In genomic region chr5:112417931-112418358, GRCh38 we compare ENCODE assay signal across 1 cellular context.
TF ChIP-seq lines count a peak whose summit lies in the region.

No MANE protein-coding gene starts in this region.

TF ChIP-seq in H1, 55 proteins besides CTCF, POLR2A, EP300 and RAD21:
- TF ChIP-seq CHD2 (IDR thresholded peaks at IDR 0.05; ENCODE audit: low read length) (no peak), RBBP5 (IDR thresholded peaks at IDR 0.05; ENCODE audit: borderline replicate concordance, low read depth, low read length) (no peak), CHD1 (IDR thresholded peaks at IDR 0.05; ENCODE audit: low read depth, low read length) (no peak), PHF8 (conservative IDR thresholded peaks at IDR 0.05; ENCODE audit: low read depth, low read length) (no peak), CHD7 (IDR thresholded peaks at IDR 0.05; ENCODE audit: insufficient replicate concordance, low read length) (no peak)
TF ChIP-seq in H1: peak in this region for 0.
